9 cellular contexts compared by ENCODE assay signal in the genomic region with DNA sequence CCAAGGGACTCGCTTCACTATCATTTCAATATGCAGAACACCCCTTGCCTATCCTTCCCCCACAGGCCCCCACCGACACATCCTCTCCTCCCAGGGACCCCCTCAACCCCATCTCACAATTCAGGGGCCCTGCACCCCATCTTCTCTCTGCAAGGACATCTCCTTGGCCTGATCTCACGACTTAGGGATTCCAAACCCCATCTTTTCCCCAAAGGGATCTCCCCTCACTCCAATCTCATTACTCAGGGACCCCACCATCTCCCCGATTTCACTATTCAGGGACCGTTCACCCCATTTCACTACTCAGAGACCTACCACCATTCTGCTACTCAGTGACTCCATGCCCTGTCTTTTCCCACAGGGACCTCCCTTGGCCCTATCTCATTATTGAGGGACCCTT. TPM values are rescaled to one million over a fixed set of nuclear protein-coding genes. Genes with fewer than 3 reads are reported as not detected.
A peak's percentile ranks its signal among the peaks of the same experiment; 100 is the strongest.
DNase-seq lines count a peak whose midpoint lies in the region; ATAC-seq, FAIRE-seq and TF ChIP-seq lines count a peak whose summit lies in the region.
"Had no signal": no experiment of that assay in that cellular context is flagged by ENCODE, and none has a peak within 500 bp of the region (broad histone marks: within the 10 kb centered on the region; RNA-seq: fewer than 3 reads in every experiment).

No MANE protein-coding gene starts in this region.

- H3K27me3 ChIP-seq in heart left ventricle (no peaks in the 10 kb centered on the region), GM12878 (replicated peaks in 1 of 2; ENCODE audit: control insufficient read depth in 2 of 2, insufficient read depth in 2 of 2, low read length in 1 of 2) (no peaks in the 10 kb centered on the region), lung (ENCODE audit: control insufficient read depth, insufficient read depth) (no peaks in the 10 kb centered on the region), upper lobe of left lung (no peaks in the 10 kb centered on the region)

- RAD21 ChIA-PET in GM12878 (lab: Charles Lee; ENCODE audit: unreplicated experiment), result no interaction called here

- peaks cover 32% of the 10 kb centered on the region for H3K79me2 ChIP-seq in GM12878 (ENCODE audit: control insufficient read depth, insufficient read depth, low read length)

- H3K4me3 ChIP-seq in heart left ventricle (peak overlapping the region in 10 of 12 donors; percentile 64 to 95 (median 78)), GM12878 (peak overlapping the region; percentile 99), lung (no peak overlapping the region), upper lobe of left lung (peak overlapping the region in 3 of 4 donors; percentile 70 to 96 (median 87))

- POLR2A ChIA-PET in GM12878 (lab: Charles Lee), result no interaction called here

- H3K9me3 ChIP-seq in heart left ventricle, result no peaks in the 10 kb centered on the region
- H3K9me3 ChIP-seq in GM12878 (replicated peaks; ENCODE audit: control insufficient read depth, insufficient read depth, low read length), result no peaks in the 10 kb centered on the region
- no peaks in the 10 kb centered on the region for H3K9me3 ChIP-seq in lung (ENCODE audit: control insufficient read depth in 2 of 2, insufficient read depth in 1 of 2, low read length in 1 of 2)
- no peaks in the 10 kb centered on the region for H3K9me3 ChIP-seq in upper lobe of left lung

- TF ChIP-seq EP300 in GM12878 (IDR thresholded peaks at IDR 0.05; ENCODE audit: borderline replicate concordance in 1 of 2, control insufficient read depth in 1 of 2, low read depth in 2 of 2, low read length in 2 of 2) (no peak), upper lobe of left lung (IDR thresholded peaks at IDR 0.05) (no peak)

- ATAC-seq in heart left ventricle, result no peak
- no peak for ATAC-seq in Right ventricle myocardium superior (ENCODE audit: poor library complexity)
- no peak for ATAC-seq in GM12878
- no peak for ATAC-seq in lung (ENCODE audit: insufficient read depth, low FRiP score)
- no peak for ATAC-seq in upper lobe of left lung (ENCODE audit: low FRiP score in 2 of 2)

- in situ Hi-C loops in GM12878 (cut with MboI), result no loop called here

- H3K27ac ChIP-seq in heart left ventricle (peak overlapping the region in 7 of 12 donors; percentile 28 to 84 (median 80)), GM12878 (ENCODE audit: control insufficient read depth, insufficient read depth) (peak overlapping the region; percentile 78), lung (ENCODE audit: low read depth in 1 of 2, low read length in 1 of 2) (peak overlapping the region; percentile 30 to 39), upper lobe of left lung (peak overlapping the region in 3 of 4 donors; percentile 67 to 92 (median 86))

- DNase-seq in heart left ventricle, result no peak
- DNase-seq in Right ventricle myocardium superior, result no peak
- DNase-seq in GM12878 (ENCODE audit: low read depth, low spot score), result no peak
- DNase-seq in lung (ENCODE audit: low spot score), result no peak
- no peak for DNase-seq in upper lobe of left lung
- DNase-seq in NCI-H1417 (lab: John Stamatoyannopoulos, UW), result no peak
- DNase-seq in AG08395 (ENCODE audit: low spot score), result no peak
- DNase-seq in stimulated activated CD4-positive, alpha-beta T cell treated with anti-CD3 and anti-CD28 coated beads, Interleukin-4, amount 100 ng/mL, for 1 hour, result no peak

- no peaks in the 10 kb centered on the region for H4K20me1 ChIP-seq in GM12878 (ENCODE audit: control insufficient read depth, insufficient read depth)

- no TSS peak for BruUV-seq in GM12878 (replicated peaks; lab: Mats Ljungman, UMichigan)

- SMC1A ChIA-PET in GM12878 (lab: Charles Lee; ENCODE audit: uncharacterized antibody, unreplicated experiment), result no interaction called here

- 71 to 79% (median 75%) methylated on average over 5 of the region's 5 CpGs for WGBS in heart left ventricle, 4 donors
- 39% methylated on average over 3 of the region's 5 CpGs for WGBS in GM12878 (ENCODE audit: insufficient coverage, insufficient replicate concordance, low lambda C conversion rate, missing lambda C conversion rate)
- 64 to 79% methylated on average over 5 of the region's 5 CpGs for WGBS in lung, 2 donors
- WGBS in upper lobe of left lung, 2 donors, result 62 to 65% methylated on average over 3 to 4 of the region's 5 CpGs

- intact Hi-C loops in heart left ventricle (cut with DNase I) (loop anchor here in 7 of 10 donors (2.0 to 10.0 kb wide), 6 partner anchors 45 to 138 kb away; a partner anchor contains a TSS), Right ventricle myocardium superior (cut with DNase I) (loop anchor here (10.0 kb wide), 1 partner anchor 118 kb away; a partner anchor contains a TSS), GM12878 (cut with micrococcal nuclease; ENCODE audit: unreplicated experiment) (loop anchor here (5.0 kb wide), 1 partner anchor 135 kb away; a partner anchor contains a TSS)

- H2AFZ ChIP-seq in GM12878 (ENCODE audit: control insufficient read depth, low read depth, low read length), result no peak overlapping the region

- CTCF ChIA-PET in GM12878 (lab: Yijun Ruan, JAX), result no interaction called here

- H3K9ac ChIP-seq in GM12878 (ENCODE audit: control insufficient read depth, insufficient read depth, low read length), result peak overlapping the region; percentile 93

- TF ChIP-seq POLR2A in heart left ventricle (IDR thresholded peaks at IDR 0.05) (no peak), GM12878 (IDR thresholded peaks at IDR 0.05; ENCODE audit: low read depth, low read length) (no peak), upper lobe of left lung (IDR thresholded peaks at IDR 0.05) (no peak)

- TF ChIP-seq CTCF in heart left ventricle (IDR thresholded peaks at IDR 0.05) (no peak), GM12878 (IDR thresholded peaks at IDR 0.05 in 2 of 3, conservative IDR thresholded peaks at IDR 0.05 in 1 of 3; ENCODE audit: control insufficient read depth in 2 of 3, extremely low read depth in 1 of 3, insufficient read depth in 1 of 3, low read depth in 3 of 3, low read length in 3 of 3) (no peak), lung (IDR thresholded peaks at IDR 0.05; ENCODE audit: control extremely low read depth, extremely low read depth) (no peak), upper lobe of left lung (IDR thresholded peaks at IDR 0.05) (no peak)

- peak overlapping the region; percentile 89 for H3K4me2 ChIP-seq in GM12878 (ENCODE audit: control insufficient read depth, insufficient read depth)

- H3K4me1 ChIP-seq in heart left ventricle, result peaks cover 0 to 33% (median 16%) of the 10 kb centered on the region in 12 donors
- H3K4me1 ChIP-seq in GM12878 (ENCODE audit: control insufficient read depth, insufficient read depth, low read length), result no peaks in the 10 kb centered on the region; the same call in 1 of the 2 replicates
- peaks cover 7 to 16% of the 10 kb centered on the region in 2 donors for H3K4me1 ChIP-seq in lung (ENCODE audit: control insufficient read depth in 2 of 2, insufficient read depth in 2 of 2, low read length in 2 of 2)
- peaks cover 14 to 32% (median 24%) of the 10 kb centered on the region in 4 donors for H3K4me1 ChIP-seq in upper lobe of left lung

- peaks cover 0 to 29% (median 9%) of the 10 kb centered on the region in 9 donors for H3K36me3 ChIP-seq in heart left ventricle
- peaks cover 2 to 3% of the 10 kb centered on the region in 2 experiments; a peak in 3 of 4 replicates for H3K36me3 ChIP-seq in GM12878 (ENCODE audit: control insufficient read depth in 2 of 2, insufficient read depth in 2 of 2, low read length in 1 of 2)
- H3K36me3 ChIP-seq in lung (ENCODE audit: control insufficient read depth in 2 of 2, insufficient read depth in 2 of 2, low read length in 2 of 2), result peaks cover 0 to 10% of the 10 kb centered on the region in 2 donors
- peaks cover 0 to 16% (median 6%) of the 10 kb centered on the region in 4 donors for H3K36me3 ChIP-seq in upper lobe of left lung

- no peak for FAIRE-seq in GM12878 (lab: Jason Lieb, UNC)
- FAIRE-seq: G401.6 had no signal

- TF ChIP-seq RAD21 in GM12878 (IDR thresholded peaks at IDR 0.05; ENCODE audit: insufficient read depth, low read depth, low read length), result no peak

RNA-seq across cellular contexts. Expression of a gene that starts 1.4 kb away (rescaled TPM):
- total RNA-seq in heart left ventricle (100 to 1,000 TPM in 7 of 9 donors, 10 to 100 TPM in 2; 95.3 to 154 (median 108) TPM), Right ventricle myocardium superior (136 TPM), GM12878 (2014; rRNA removed) (178 and 210 TPM in 2 replicates), GM12878 (2014; rRNA removed; fragmentation: Illumina TruSeq; extraction: Trizol) (72.1 and 92.8 TPM in 2 replicates), GM12878 (2021) (182 and 184 TPM in 2 replicates), lung (100 to 1,000 TPM in 1 of 2 donors, 10 to 100 TPM in 1; 63.6 to 146 TPM), upper lobe of left lung (100 to 1,000 TPM in 5 of 6 donors, 10 to 100 TPM in 1; 86.8 to 170 (median 134) TPM)
- polyA plus RNA-seq in heart left ventricle (100 to 1,000 TPM; 131 to 204 TPM), GM12878 (2011; rRNA removed) (31.6 and 68.3 TPM in 2 replicates), GM12878 (2014; fragmentation: Illumina TruSeq; extraction: Trizol) (13.0 and 38.8 TPM in 2 replicates), GM12878 (2014; fragmentation: Nextera tagmentation; extraction: Ambion mirVana) (1 to 10 TPM in 1 of 2 experiments, under 1 TPM in 1; 1.00 to 6.8 TPM), GM12878 (2014; rRNA removed) (144 and 166 TPM in 2 replicates), GM12878 (2016; fragmentation: Nextera tagmentation; extraction: Ambion mirVana) (10 to 100 TPM; 33.4 to 33.7 TPM), lung (100 to 1,000 TPM; 120 to 181 TPM)
- 58.9 and 63.2 TPM in 2 replicates for total RNA-seq in GM12878 (2013; cell fraction: nucleolus; rRNA removed)
- 78.5 TPM for polyA plus RNA-seq in GM12878 (2011; ENCODE audit: low read depth)
- polyA plus RNA-seq in GM12878 (2011; cell fraction: cytosol; rRNA removed), result 109 and 144 TPM in 2 replicates
- 127 and 159 TPM in 2 replicates for polyA plus RNA-seq in GM12878 (2011; cell fraction: nucleus; rRNA removed)
- 133 and 176 TPM in 2 replicates for polyA plus RNA-seq in GM12878 (2012)
- 32.9 and 84.0 TPM in 2 replicates for polyA minus RNA-seq in GM12878 (2011; rRNA and poly(A)+ RNA removed)
- 64.1 and 69.3 TPM in 2 replicates for polyA minus RNA-seq in GM12878 (2011; cell fraction: cytosol; rRNA and poly(A)+ RNA removed)
- polyA minus RNA-seq in GM12878 (2011; cell fraction: nucleus; rRNA and poly(A)+ RNA removed), result 27.6 and 40.2 TPM in 2 replicates

RNA-seq across cellular contexts. Expression of a gene that starts 31.0 kb away (rescaled TPM):
- total RNA-seq in heart left ventricle (not detected), Right ventricle myocardium superior (not detected), GM12878 (2014; rRNA removed) (not detected in 2 replicates), GM12878 (2014; rRNA removed; fragmentation: Illumina TruSeq; extraction: Trizol) (not detected in 2 replicates), GM12878 (2021) (not detected in 2 replicates), lung (not detected), upper lobe of left lung (under 1 TPM in 1 of 6 donors, not detected in 5; 0.14 TPM)
- polyA plus RNA-seq in heart left ventricle (not detected), GM12878 (2011; rRNA removed) (0.22 and 0.46 TPM in 2 replicates), GM12878 (2014; fragmentation: Illumina TruSeq; extraction: Trizol) (0.03 TPM in 1 of 2 replicates, not detected in the other), GM12878 (2014; fragmentation: Nextera tagmentation; extraction: Ambion mirVana) (not detected), GM12878 (2014; rRNA removed) (not detected in 2 replicates), GM12878 (2016; fragmentation: Nextera tagmentation; extraction: Ambion mirVana) (under 1 TPM in 1 of 2 experiments, not detected in 1; 0.07 TPM), lung (under 1 TPM in 1 of 2 donors, not detected in 1; 0.03 TPM)
- total RNA-seq in GM12878 (2013; cell fraction: nucleolus; rRNA removed), result not detected in 2 replicates
- polyA plus RNA-seq in GM12878 (2011; ENCODE audit: low read depth), result not detected
- 0.60 and 0.72 TPM in 2 replicates for polyA plus RNA-seq in GM12878 (2011; cell fraction: cytosol; rRNA removed)
- 0.46 and 0.61 TPM in 2 replicates for polyA plus RNA-seq in GM12878 (2011; cell fraction: nucleus; rRNA removed)
- polyA plus RNA-seq in GM12878 (2012), result 0.04 and 0.23 TPM in 2 replicates
- polyA minus RNA-seq in GM12878 (2011; rRNA and poly(A)+ RNA removed), result 0.52 TPM in 1 of 2 replicates, not detected in the other
- not detected in 2 replicates for polyA minus RNA-seq in GM12878 (2011; cell fraction: cytosol; rRNA and poly(A)+ RNA removed)
- 0.29 TPM in 1 of 2 replicates, not detected in the other for polyA minus RNA-seq in GM12878 (2011; cell fraction: nucleus; rRNA and poly(A)+ RNA removed)

RNA-seq across cellular contexts. Expression of a gene that starts 55.8 kb away (rescaled TPM):
- total RNA-seq in heart left ventricle, result 10 to 100 TPM; 22.8 to 65.0 (median 29.3) TPM
- 10 to 100 TPM; 14.6 to 14.7 TPM for polyA plus RNA-seq in heart left ventricle
- total RNA-seq in Right ventricle myocardium superior, result 31.4 TPM
- total RNA-seq in GM12878 (2013; cell fraction: nucleolus; rRNA removed), result 20.9 and 24.8 TPM in 2 replicates
- 10.6 and 15.9 TPM in 2 replicates for total RNA-seq in GM12878 (2014; rRNA removed)
- 3.2 TPM in 2 replicates for total RNA-seq in GM12878 (2014; rRNA removed; fragmentation: Illumina TruSeq; extraction: Trizol)
- total RNA-seq in GM12878 (2021), result 40.0 and 42.4 TPM in 2 replicates
- polyA plus RNA-seq in GM12878 (2011; ENCODE audit: low read depth), result 2.2 TPM
- polyA plus RNA-seq in GM12878 (2011; rRNA removed), result 0.84 and 2.5 TPM in 2 replicates
- 4.5 and 7.6 TPM in 2 replicates for polyA plus RNA-seq in GM12878 (2011; cell fraction: cytosol; rRNA removed)
- polyA plus RNA-seq in GM12878 (2011; cell fraction: nucleus; rRNA removed), result 12.8 and 18.3 TPM in 2 replicates
- 14.1 and 15.9 TPM in 2 replicates for polyA plus RNA-seq in GM12878 (2012)
- 4.1 and 5.9 TPM in 2 replicates for polyA plus RNA-seq in GM12878 (2014; fragmentation: Illumina TruSeq; extraction: Trizol)
- polyA plus RNA-seq in GM12878 (2014; fragmentation: Nextera tagmentation; extraction: Ambion mirVana), result under 1 TPM; 0.26 to 0.73 TPM
- 16.2 and 22.2 TPM in 2 replicates for polyA plus RNA-seq in GM12878 (2014; rRNA removed)
- 10 to 100 TPM in 1 of 2 experiments, 1 to 10 TPM in 1; 2.0 to 10.1 TPM for polyA plus RNA-seq in GM12878 (2016; fragmentation: Nextera tagmentation; extraction: Ambion mirVana)
- 3.6 and 6.5 TPM in 2 replicates for polyA minus RNA-seq in GM12878 (2011; rRNA and poly(A)+ RNA removed)
- polyA minus RNA-seq in GM12878 (2011; cell fraction: cytosol; rRNA and poly(A)+ RNA removed), result 12.4 and 12.8 TPM in 2 replicates
- 3.6 and 4.7 TPM in 2 replicates for polyA minus RNA-seq in GM12878 (2011; cell fraction: nucleus; rRNA and poly(A)+ RNA removed)
- total RNA-seq in lung, result 10 to 100 TPM; 19.0 to 68.0 TPM
- 10 to 100 TPM; 13.4 to 20.1 TPM for polyA plus RNA-seq in lung
- total RNA-seq in upper lobe of left lung, result 100 to 1,000 TPM in 1 of 6 donors, 10 to 100 TPM in 5; 54.1 to 131 (median 72.6) TPM

RNA-seq across cellular contexts. Expression of a gene that starts 59.9 kb away (rescaled TPM):
- total RNA-seq in heart left ventricle (10 to 100 TPM; 10.2 to 16.7 (median 12.7) TPM), Right ventricle myocardium superior (9.4 TPM), GM12878 (2014; rRNA removed) (25.6 and 26.0 TPM in 2 replicates), GM12878 (2014; rRNA removed; fragmentation: Illumina TruSeq; extraction: Trizol) (8.3 and 8.7 TPM in 2 replicates), GM12878 (2021) (36.3 and 39.5 TPM in 2 replicates), lung (10 to 100 TPM; 10.2 to 29.3 TPM), upper lobe of left lung (10 to 100 TPM; 20.8 to 55.0 (median 27.8) TPM)
- polyA plus RNA-seq in heart left ventricle (10 to 100 TPM; 15.6 to 29.0 TPM), GM12878 (2011; rRNA removed) (10.0 and 22.4 TPM in 2 replicates), GM12878 (2014; fragmentation: Illumina TruSeq; extraction: Trizol) (0.60 and 6.7 TPM in 2 replicates), GM12878 (2014; fragmentation: Nextera tagmentation; extraction: Ambion mirVana) (1 to 10 TPM; 1.3 to 1.5 TPM), GM12878 (2014; rRNA removed) (49.6 and 60.3 TPM in 2 replicates), GM12878 (2016; fragmentation: Nextera tagmentation; extraction: Ambion mirVana) (10 to 100 TPM; 29.4 to 29.8 TPM), lung (10 to 100 TPM; 29.1 to 36.5 TPM)
- total RNA-seq in GM12878 (2013; cell fraction: nucleolus; rRNA removed), result 24.5 and 25.2 TPM in 2 replicates
- 9.0 TPM for polyA plus RNA-seq in GM12878 (2011; ENCODE audit: low read depth)
- 34.9 and 58.8 TPM in 2 replicates for polyA plus RNA-seq in GM12878 (2011; cell fraction: cytosol; rRNA removed)
- polyA plus RNA-seq in GM12878 (2011; cell fraction: nucleus; rRNA removed), result 77.1 and 95.7 TPM in 2 replicates
- polyA plus RNA-seq in GM12878 (2012), result 29.2 and 32.3 TPM in 2 replicates
- polyA minus RNA-seq in GM12878 (2011; rRNA and poly(A)+ RNA removed), result 11.3 and 21.7 TPM in 2 replicates
- polyA minus RNA-seq in GM12878 (2011; cell fraction: cytosol; rRNA and poly(A)+ RNA removed), result 11.3 and 12.2 TPM in 2 replicates
- polyA minus RNA-seq in GM12878 (2011; cell fraction: nucleus; rRNA and poly(A)+ RNA removed), result 10.2 and 22.0 TPM in 2 replicates

Comparison
In these comparisons a context has a peak if more than half of its experiments do, and no peak if none do; other contexts are left out.
1. H3K27ac ChIP-seq: peak in every context shown above with its lines; median percentile 86 in upper lobe of left lung; 80 in heart left ventricle; 78 in GM12878; 34 in lung.